Comparison of ENCODE assay signal across 16 cellular contexts in genomic region chr2:239349448-239350135, GRCh38. TPM values are rescaled to one million over a fixed set of nuclear protein-coding genes. Genes with fewer than 3 reads are reported as not detected.
DNase-seq lines count a peak whose midpoint lies in the region; ATAC-seq, FAIRE-seq and TF ChIP-seq lines count a peak whose summit lies in the region.
"Had no signal": no experiment of that assay in that cellular context is flagged by ENCODE, and none has a peak within 500 bp of the region (broad histone marks: within the 10 kb centered on the region; RNA-seq: fewer than 3 reads in every experiment).

No MANE protein-coding gene starts in this region.

- H3K4me3 ChIP-seq in HepG2 (replicated peaks in 1 of 3; ENCODE audit: insufficient read depth in 1 of 3, low read depth in 2 of 3, low read length in 3 of 3) (no peak overlapping the region), right lobe of liver (no peak overlapping the region), epithelial cell of esophagus (ENCODE audit: low read length) (no peak overlapping the region), neuronal stem cell (ENCODE audit: low read length in 2 of 2) (peak overlapping the region in 1 of 2 donors; percentile 17), aorta (ENCODE audit: low read length in 2 of 2) (no peak overlapping the region)
- H3K4me3 ChIP-seq: cardiac muscle cell, Peyer's patch had no signal

- peak overlapping the region; percentile 78 for H2BK12ac ChIP-seq in neuronal stem cell (ENCODE audit: low read length)

- no peak overlapping the region for H2BK15ac ChIP-seq in neuronal stem cell (ENCODE audit: low read length)

- ATAC-seq in HepG2, result no peak
- ATAC-seq in right lobe of liver, result no peak
- peak; percentile 45 for ATAC-seq in aorta (ENCODE audit: low FRiP score)
- no peak for ATAC-seq in HG03135 (IDR thresholded peaks at IDR 0.05; ENCODE audit: unreplicated experiment)

- peaks cover 28% of the 10 kb centered on the region for H3K79me2 ChIP-seq in HepG2 (ENCODE audit: insufficient read depth, low read length)

- H2AFZ ChIP-seq in HepG2 (ENCODE audit: low read length), result no peak overlapping the region
- H2AFZ ChIP-seq in neuronal stem cell (ENCODE audit: low read length), result no peak overlapping the region

- no peak overlapping the region for H3K14ac ChIP-seq in neuronal stem cell (ENCODE audit: low read length)

- no peak overlapping the region for H2BK5ac ChIP-seq in neuronal stem cell (ENCODE audit: low read length)

- H4K8ac ChIP-seq in neuronal stem cell (ENCODE audit: low read depth, low read length), result no peak overlapping the region

- peaks cover 1% of the 10 kb centered on the region for H3K9me3 ChIP-seq in HepG2 (ENCODE audit: low read length)
- H3K9me3 ChIP-seq in right lobe of liver, result no peaks in the 10 kb centered on the region
- H3K9me3 ChIP-seq in neuronal stem cell (replicated peaks in 1 of 2; ENCODE audit: control insufficient read depth in 2 of 2, insufficient read depth in 1 of 2, low read depth in 1 of 2, low read length in 2 of 2), result peaks cover 5 to 7% of the 10 kb centered on the region in 2 donors
- H3K9me3 ChIP-seq in aorta (ENCODE audit: control insufficient read depth, low read length), result no peaks in the 10 kb centered on the region
- H3K9me3 ChIP-seq: Peyer's patch had no signal

- WGBS in HepG2 (ENCODE audit: low lambda C conversion rate), result 97% methylated on average over 25 of the region's 25 CpGs
- 85% methylated on average over 10 of the region's 25 CpGs for WGBS in right lobe of liver (ENCODE audit: insufficient coverage, low coverage, low lambda C conversion rate, missing lambda C conversion rate)
- no CpG with 5 or more reads among the region's 25 CpGs for WGBS in neuronal stem cell (ENCODE audit: extremely low coverage in 2 of 2, insufficient read length in 2 of 2, insufficient replicate concordance in 1 of 2), 2 donors
- WGBS in aorta, 2 donors, result 81 to 85% methylated on average over 24 to 25 of the region's 25 CpGs

- DNase-seq in HepG2 (ENCODE audit: low spot score) (no peak), right lobe of liver (no peak), epithelial cell of esophagus (ENCODE audit: low read depth) (peak; percentile 76), neuronal stem cell (ENCODE audit: low spot score) (no peak), aorta (no peak), GF-D8 (lab: John Stamatoyannopoulos, UW) (no peak), NCI-H187 treated with DMSO at 0.1 percent for 48 hours (lab: John Stamatoyannopoulos, UW) (no peak)
- DNase-seq: activated B cell treated with CpG ODN at 0.5 μM for 24 hours; activated naive CD4-positive, alpha-beta T cell; kidney; NCI-H146; NCI-H524 treated with DMSO at 0.1 percent for 48 hours had no signal

- no peak for TF ChIP-seq POLR2A in HepG2 (IDR thresholded peaks at IDR 0.05; ENCODE audit: insufficient read depth in 1 of 2, low read depth in 2 of 2, low read length in 2 of 2)
- no peak for TF ChIP-seq POLR2A in right lobe of liver (IDR thresholded peaks at IDR 0.05)

- BruUV-seq in HepG2 (replicated peaks; lab: Mats Ljungman, UMichigan), result no TSS peak

- in situ Hi-C loops in HepG2 (cut with HindIII; ENCODE audit: extremely low pct_ligation_motif_present, low pct_unique_long_range_greater_than_20kb), result no loop called here

- TF ChIP-seq CTCF in HepG2 (CRISPR knock-in tag; IDR thresholded peaks at IDR 0.05), result no peak
- no peak for TF ChIP-seq CTCF in right lobe of liver (IDR thresholded peaks at IDR 0.05)
- TF ChIP-seq CTCF in epithelial cell of esophagus (IDR thresholded peaks at IDR 0.05; ENCODE audit: insufficient read depth, low read depth, low read length, missing control alignments), result no peak

- peak overlapping the region; percentile 90 for H3K18ac ChIP-seq in neuronal stem cell (ENCODE audit: low read length)

- POLR2A ChIA-PET in HepG2 (lab: Yijun Ruan, JAX), result no interaction called here

- CTCF ChIA-PET in HepG2 (lab: Yijun Ruan, JAX; ENCODE audit: low intra/inter-chr PET ratio, low total read pairs), result no interaction called here

- H2BK120ac ChIP-seq in neuronal stem cell (ENCODE audit: low read depth, low read length), result no peak overlapping the region

- intact Hi-C loops in HepG2 (cut with micrococcal nuclease; ENCODE audit: unreplicated experiment), result no loop called here
- intact Hi-C loops in right lobe of liver (cut with DNase I), result no loop called here
- intact Hi-C loops in aorta (cut with DNase I), result no loop called here

- H4K20me1 ChIP-seq in HepG2 (ENCODE audit: insufficient read depth, low read length), result peaks cover 4% of the 10 kb centered on the region; the same call in 1 of the 2 replicates

- TF ChIP-seq EP300 in HepG2 (IDR thresholded peaks at IDR 0.05; ENCODE audit: low read depth in 2 of 2, low read length in 2 of 2) (no peak), HepG2 (CRISPR knock-in tag; IDR thresholded peaks at IDR 0.05; ENCODE audit: borderline replicate concordance) (no peak)

- H3K9ac ChIP-seq in HepG2 (ENCODE audit: insufficient read depth, low read depth, low read length), result no peak overlapping the region
- H3K9ac ChIP-seq in neuronal stem cell (ENCODE audit: low read depth, low read length, poor library complexity), result peak overlapping the region; percentile 87

- no peak for FAIRE-seq in HepG2 (lab: Jason Lieb, UNC)
- FAIRE-seq: GM12892 had no signal

- peak overlapping the region; percentile 68 for H2AK5ac ChIP-seq in neuronal stem cell (ENCODE audit: low read depth, low read length)

- no peak overlapping the region for H3K4ac ChIP-seq in neuronal stem cell (ENCODE audit: low read length)

- H3K27me3 ChIP-seq in HepG2 (ENCODE audit: control insufficient read depth in 1 of 2, insufficient read depth in 2 of 2, low read length in 2 of 2), result no peaks in the 10 kb centered on the region
- no peaks in the 10 kb centered on the region for H3K27me3 ChIP-seq in right lobe of liver
- H3K27me3 ChIP-seq in neuronal stem cell (ENCODE audit: control insufficient read depth in 3 of 3, insufficient read depth in 3 of 3, low read depth in 1 of 3, low read length in 3 of 3), result no peaks in the 10 kb centered on the region
- no peaks in the 10 kb centered on the region for H3K27me3 ChIP-seq in aorta (ENCODE audit: control insufficient read depth in 1 of 2, insufficient read depth in 2 of 2, low read length in 1 of 2)
- H3K27me3 ChIP-seq: cardiac muscle cell, Peyer's patch had no signal

- no peak overlapping the region for H3K27ac ChIP-seq in HepG2 (ENCODE audit: extremely low read length, insufficient read depth, low read length)
- H3K27ac ChIP-seq in right lobe of liver, result no peak overlapping the region
- peak overlapping the region; percentile 69 for H3K27ac ChIP-seq in neuronal stem cell (replicated peaks; ENCODE audit: low read length)
- no peak overlapping the region for H3K27ac ChIP-seq in aorta (ENCODE audit: low read depth in 1 of 2, low read length in 2 of 2)
- H3K27ac ChIP-seq: cardiac muscle cell had no signal

- H3K4me2 ChIP-seq in HepG2 (ENCODE audit: low read depth, low read length) (no peak overlapping the region), neuronal stem cell (ENCODE audit: insufficient read depth, low read length, poor library complexity, severe bottlenecking) (no peak overlapping the region)

- peaks cover 17 to 32% of the 10 kb centered on the region in 2 experiments for H3K36me3 ChIP-seq in HepG2 (replicated peaks in 1 of 2; ENCODE audit: control insufficient read depth in 1 of 2, insufficient read depth in 2 of 2, low read length in 2 of 2)
- peaks cover 0 to 10% (median 0%) of the 10 kb centered on the region in 4 donors for H3K36me3 ChIP-seq in right lobe of liver
- peaks cover 9 to 51% of the 10 kb centered on the region in 2 donors for H3K36me3 ChIP-seq in neuronal stem cell (replicated peaks in 1 of 2; ENCODE audit: control insufficient read depth in 2 of 2, insufficient read depth in 2 of 2, low read length in 2 of 2)
- peaks cover 0 to 10% of the 10 kb centered on the region in 2 donors for H3K36me3 ChIP-seq in aorta (ENCODE audit: control insufficient read depth in 1 of 2, insufficient read depth in 2 of 2, low read length in 1 of 2)
- H3K36me3 ChIP-seq: Peyer's patch had no signal

- peaks cover 7% of the 10 kb centered on the region for H3K4me1 ChIP-seq in HepG2 (ENCODE audit: insufficient read depth, low read length)
- no peaks in the 10 kb centered on the region for H3K4me1 ChIP-seq in right lobe of liver
- H3K4me1 ChIP-seq in neuronal stem cell (ENCODE audit: control insufficient read depth in 2 of 2, insufficient read depth in 1 of 2, low read depth in 1 of 2, low read length in 2 of 2), result peaks cover 0 to 6% of the 10 kb centered on the region in 2 donors
- no peaks in the 10 kb centered on the region for H3K4me1 ChIP-seq in aorta (ENCODE audit: control insufficient read depth in 1 of 2, insufficient read depth in 2 of 2, low read length in 2 of 2)

- H4K91ac ChIP-seq in neuronal stem cell (ENCODE audit: low read depth, low read length, poor library complexity), result no peak overlapping the region

- peak overlapping the region; percentile 68 for H3K23ac ChIP-seq in neuronal stem cell (ENCODE audit: low read depth, low read length, poor library complexity)

- no peak for TF ChIP-seq RAD21 in HepG2 (CRISPR knock-in tag; IDR thresholded peaks at IDR 0.05)

- peaks cover 13% of the 10 kb centered on the region for H3K79me1 ChIP-seq in neuronal stem cell (ENCODE audit: low read depth, low read length)

RNA-seq across cellular contexts. Expression of gene HDAC4, which starts 51.2 kb away (rescaled TPM):
- total RNA-seq in HepG2 (2016; rRNA removed; fragmentation: Illumina TruSeq; extraction: Trizol) (9.1 and 10.1 TPM in 2 replicates), right lobe of liver (10 to 100 TPM in 5 of 6 experiments, 1 to 10 TPM in 1; 8.9 to 22.4 (median 14.7) TPM), aorta (10 to 100 TPM; 50.7 to 75.5 TPM)
- 19.0 and 23.2 TPM in 2 replicates for total RNA-seq in HepG2 (2016; cell fraction: cytosol; rRNA removed; fragmentation: Illumina TruSeq; extraction: Trizol; ENCODE audit: low read depth)
- total RNA-seq in HepG2 (2016; cell fraction: insoluble cytoplasmic fraction; rRNA removed; fragmentation: Illumina TruSeq; extraction: Trizol), result 8.7 and 10.2 TPM in 2 replicates
- total RNA-seq in HepG2 (2016; cell fraction: membrane; rRNA removed; fragmentation: Illumina TruSeq; extraction: Trizol), result 8.0 and 11.2 TPM in 2 replicates
- 14.9 and 20.4 TPM in 2 replicates for total RNA-seq in HepG2 (2016; cell fraction: nucleus; rRNA removed; fragmentation: Illumina TruSeq; extraction: Trizol)
- polyA plus RNA-seq in HepG2 (2011; rRNA removed) (11.5 and 11.9 TPM in 2 replicates), aorta (1 to 10 TPM; 6.8 to 9.6 TPM)
- 6.8 and 7.6 TPM in 2 replicates for polyA plus RNA-seq in HepG2 (2011; cell fraction: cytosol; rRNA removed)
- 60.5 and 78.4 TPM in 2 replicates for polyA plus RNA-seq in HepG2 (2011; cell fraction: nucleus; rRNA removed)
- polyA plus RNA-seq in HepG2 (2012), result 8.7 and 10.7 TPM in 2 replicates
- polyA plus RNA-seq in HepG2 (2016; cell fraction: cytosol; fragmentation: Illumina TruSeq; extraction: Trizol; ENCODE audit: low read depth), result 0.57 and 0.92 TPM in 2 replicates
- polyA plus RNA-seq in HepG2 (2016; cell fraction: insoluble cytoplasmic fraction; fragmentation: Illumina TruSeq; extraction: Trizol; ENCODE audit: low read depth), result 5.1 and 7.0 TPM in 2 replicates
- polyA plus RNA-seq in HepG2 (2016; cell fraction: membrane; fragmentation: Illumina TruSeq; extraction: Trizol; ENCODE audit: low read depth), result 1.6 and 2.5 TPM in 2 replicates
- 12.4 and 16.1 TPM in 2 replicates for polyA plus RNA-seq in HepG2 (2016; cell fraction: nucleus; fragmentation: Illumina TruSeq; extraction: Trizol; ENCODE audit: insufficient read depth, low read depth)
- polyA minus RNA-seq in HepG2 (2011; rRNA and poly(A)+ RNA removed; ENCODE audit: low replicate concordance), result 27.5 and 29.0 TPM in 2 replicates
- polyA minus RNA-seq in HepG2 (2011; cell fraction: cytosol; rRNA and poly(A)+ RNA removed), result 10.9 and 14.4 TPM in 2 replicates
- polyA minus RNA-seq in HepG2 (2011; cell fraction: nucleus; rRNA and poly(A)+ RNA removed), result 64.9 and 80.1 TPM in 2 replicates
- 15.9 TPM for polyA plus RNA-seq in neuronal stem cell (2013, experiment 1 of 2)
- polyA plus RNA-seq in neuronal stem cell (2013, experiment 2 of 2), result 18.7 TPM
